16 cellular contexts compared by ENCODE assay signal in genomic region chr19:46503848-46504453, GRCh38. TPM values are rescaled to one million over a fixed set of nuclear protein-coding genes. Genes with fewer than 3 reads are reported as not detected.
"Had no signal": no experiment of that assay in that cellular context is flagged by ENCODE, and none has a peak within 500 bp of the region (broad histone marks: within the 10 kb centered on the region; RNA-seq: fewer than 3 reads in every experiment).

No MANE protein-coding gene starts in this region.

- H3K27ac Mint-ChIP-seq: activated naive CD4-positive, alpha-beta T cell treated with anti-CD3 and anti-CD28 coated beads, Interleukin-2, amount 50 U/mL, for 72 hours; memory B cell; nephron; stimulated activated naive CD8-positive, alpha-beta T cell treated with anti-CD3 and anti-CD28 coated beads, Interleukin-15, amount 100 ng/mL, for 72 hours; T-helper 2 cell treated with Interferon-gamma antibody and Interleukin-4, amounts not matched to agents 5 μg/mL and 100 μg/mL, for 36 hours had no signal

- H3K4me1 Mint-ChIP-seq: stimulated activated naive CD8-positive, alpha-beta T cell treated with anti-CD3 and anti-CD28 coated beads, Interleukin-15, amount 100 ng/mL, for 72 hours had no signal

- ATAC-seq: activated CD4-positive, CD25-positive, alpha-beta regulatory T cell treated with anti-CD3 and anti-CD28 coated beads, Interleukin-2, amount 50 U/mL, for 24 hours; activated naive CD4-positive, alpha-beta T cell treated with anti-CD3 and anti-CD28 coated beads, Interleukin-2, amount 50 U/mL, for 72 hours; heart right ventricle; stimulated activated naive CD8-positive, alpha-beta T cell treated with anti-CD3 and anti-CD28 coated beads, Interleukin-15, amount 100 ng/mL, for 72 hours had no signal

- DNase-seq: activated effector memory CD4-positive, alpha-beta T cell treated with anti-CD3 and anti-CD28 coated beads, Interleukin-2, amount 50 U/mL, for 16 hours; foreskin melanocyte; heart right ventricle; islet precursor cell; left ventricle myocardium inferior; ovary; stimulated activated CD4-positive, alpha-beta T cell treated with anti-CD3 and anti-CD28 coated beads, Interleukin-15, amount 100 ng/mL, for 24 hours; stimulated activated CD4-positive, alpha-beta T cell treated with anti-CD3 and anti-CD28 coated beads, Interleukin-4, amount 100 ng/mL, for 4 hours; stimulated activated naive CD8-positive, alpha-beta T cell treated with anti-CD3 and anti-CD28 coated beads, Interleukin-15, amount 100 ng/mL, for 72 hours; uterus had no signal

- H3K27ac ChIP-seq: heart right ventricle, left ventricle myocardium inferior, ovary, thoracic aorta, uterus had no signal

- H3K9me3 ChIP-seq: ovary, thoracic aorta, uterus had no signal

- H3K36me3 ChIP-seq: heart right ventricle, left ventricle myocardium inferior, ovary, thoracic aorta, uterus had no signal

- H3K4me3 Mint-ChIP-seq: memory B cell; nephron; stimulated activated naive CD8-positive, alpha-beta T cell treated with anti-CD3 and anti-CD28 coated beads, Interleukin-15, amount 100 ng/mL, for 72 hours; T-helper 2 cell treated with Interferon-gamma antibody and Interleukin-4, amounts not matched to agents 5 μg/mL and 100 μg/mL, for 36 hours had no signal

- H3K9me3 Mint-ChIP-seq: activated naive CD4-positive, alpha-beta T cell treated with anti-CD3 and anti-CD28 coated beads, Interleukin-2, amount 50 U/mL, for 72 hours; memory B cell; nephron; stimulated activated naive CD8-positive, alpha-beta T cell treated with anti-CD3 and anti-CD28 coated beads, Interleukin-15, amount 100 ng/mL, for 72 hours; T-helper 2 cell treated with Interferon-gamma antibody and Interleukin-4, amounts not matched to agents 5 μg/mL and 100 μg/mL, for 36 hours had no signal

- H3K4me1 ChIP-seq: left ventricle myocardium inferior, uterus had no signal

- H3K36me3 Mint-ChIP-seq: activated naive CD4-positive, alpha-beta T cell treated with anti-CD3 and anti-CD28 coated beads, Interleukin-2, amount 50 U/mL, for 72 hours; memory B cell had no signal

- H3K4me3 ChIP-seq: heart right ventricle, left ventricle myocardium inferior, ovary, thoracic aorta, uterus had no signal

RNA-seq across cellular contexts. Expression of gene PNMA8A, which starts 32.6 kb away (rescaled TPM):
- total RNA-seq: activated naive CD4-positive, alpha-beta T cell treated with anti-CD3 and anti-CD28 coated beads, Interleukin-2, amount 50 U/mL, for 72 hours had no signal
